23 cellular contexts compared by ENCODE assay signal in the genomic region with DNA sequence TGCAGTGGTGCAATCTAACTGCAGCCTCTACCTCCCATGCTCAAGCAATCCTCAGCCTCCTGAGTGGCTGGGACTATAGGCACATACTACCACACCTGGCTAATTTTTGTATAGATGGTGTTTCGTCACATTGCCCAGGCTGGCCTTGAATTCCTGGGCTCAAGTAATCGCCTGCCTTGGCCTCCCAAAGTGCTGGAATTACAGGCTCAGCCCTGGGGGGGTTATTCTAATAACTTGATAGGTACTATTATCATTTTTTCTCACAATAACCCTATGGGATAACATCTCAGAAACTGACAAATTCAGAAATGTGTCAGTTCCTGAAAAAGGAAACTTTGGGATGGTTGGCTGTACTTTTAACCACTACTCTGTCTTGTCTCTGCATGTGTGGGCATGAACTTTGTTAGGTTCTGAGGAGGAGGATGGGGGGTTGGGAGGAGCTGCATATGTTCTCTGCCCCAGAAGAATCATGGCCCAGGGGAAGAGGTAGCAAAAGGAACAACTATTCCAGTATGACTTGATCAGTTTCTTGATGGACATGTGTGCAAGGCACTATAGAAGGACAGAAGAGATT.
DNase-seq lines count a peak whose midpoint lies in the region; ATAC-seq and TF ChIP-seq lines count a peak whose summit lies in the region.
"Had no signal": no experiment of that assay in that cellular context is flagged by ENCODE, and none has a peak within 500 bp of the region (broad histone marks: within the 10 kb centered on the region; RNA-seq: fewer than 3 reads in every experiment).

No MANE protein-coding gene starts in this region.

- no peak overlapping the region for H2BK120ac ChIP-seq in mesendoderm (ENCODE audit: low read depth, low read length)

- H3K4ac ChIP-seq in mesendoderm (ENCODE audit: low read depth, low read length), result no peak overlapping the region

- H3K36me3 ChIP-seq in Loucy (ENCODE audit: insufficient read depth, low read length) (no peaks in the 10 kb centered on the region), mesendoderm (ENCODE audit: control insufficient read depth, insufficient read depth, low read length) (no peaks in the 10 kb centered on the region)
- H3K36me3 ChIP-seq: brain microvascular endothelial cell had no signal

- no peak overlapping the region for H2BK15ac ChIP-seq in mesendoderm (replicated peaks; ENCODE audit: low read depth)

- no peak overlapping the region for H3K56ac ChIP-seq in mesendoderm (ENCODE audit: low read length)

- no peak overlapping the region for H2AFZ ChIP-seq in Loucy (ENCODE audit: low read length)

- H3K4me2 ChIP-seq in Loucy (ENCODE audit: low read depth, low read length, poor library complexity, severe bottlenecking) (no peak overlapping the region), mesendoderm (ENCODE audit: low read length) (no peak overlapping the region)

- no peaks in the 10 kb centered on the region for H3K79me2 ChIP-seq in Loucy (ENCODE audit: insufficient read depth, low read length)
- no peaks in the 10 kb centered on the region for H3K79me2 ChIP-seq in mesendoderm (ENCODE audit: control insufficient read depth, insufficient read depth, low read length)

- no peak overlapping the region for H2AK5ac ChIP-seq in mesendoderm (ENCODE audit: low read length)

- H3K27ac Mint-ChIP-seq in chondrocyte (ENCODE audit: unreplicated experiment), result peak overlapping the region; percentile 9
- H3K27ac Mint-ChIP-seq: activated T-helper 2 cell treated with anti-CD3 and anti-CD28 coated beads, Interferon-gamma antibody, Interleukin-2, Interleukin-4, amounts not matched to agents 10 μg/mL and 5 μg/mL and 100 μg/mL, durations not matched to agents 14 hours and 24 hours and 36 hours; IgD-negative memory B cell; stimulated activated effector memory CD8-positive, alpha-beta T cell treated with anti-CD3 and anti-CD28 coated beads, Interleukin-12 subunit alpha, Interleukin-12 subunit beta, amount 100 ng/mL, for 72 hours; T-helper 1 cell treated with Interleukin-12 subunit alpha and Interleukin-12 subunit beta and Interleukin-4 antibody, amounts not matched to agents 30 μg/mL and 1 μg/mL, for 36 hours had no signal

- no peak for ATAC-seq in GM19023 (IDR thresholded peaks at IDR 0.05; ENCODE audit: unreplicated experiment)
- no peak for ATAC-seq in HG03135 (IDR thresholded peaks at IDR 0.05; ENCODE audit: unreplicated experiment)
- ATAC-seq: heart right ventricle; stimulated activated effector memory CD8-positive, alpha-beta T cell treated with anti-CD3 and anti-CD28 coated beads, Interleukin-12 subunit alpha, Interleukin-12 subunit beta, amount 100 ng/mL, for 72 hours had no signal

- no peaks in the 10 kb centered on the region for H3K27me3 ChIP-seq in Loucy (ENCODE audit: insufficient read depth, low read length, poor library complexity, severe bottlenecking)
- no peaks in the 10 kb centered on the region for H3K27me3 ChIP-seq in mesendoderm (ENCODE audit: insufficient read depth, low read length, poor library complexity)
- H3K27me3 ChIP-seq: brain microvascular endothelial cell, heart right ventricle had no signal

- no peak overlapping the region for H3K23ac ChIP-seq in mesendoderm (ENCODE audit: low read length)

- peaks cover 37% of the 10 kb centered on the region for H3K4me1 Mint-ChIP-seq in chondrocyte (ENCODE audit: low read depth)

- H3K36me3 Mint-ChIP-seq in chondrocyte (ENCODE audit: low read depth), result peaks cover 11% of the 10 kb centered on the region
- H3K36me3 Mint-ChIP-seq: stimulated activated effector memory CD8-positive, alpha-beta T cell treated with anti-CD3 and anti-CD28 coated beads, Interleukin-12 subunit alpha, Interleukin-12 subunit beta, amount 100 ng/mL, for 72 hours had no signal

- H4K20me1 ChIP-seq in Loucy (ENCODE audit: insufficient read depth, low read length, poor library complexity, severe bottlenecking), result no peaks in the 10 kb centered on the region

- WGBS in mesendoderm (ENCODE audit: extremely low coverage, insufficient coverage, low lambda C conversion rate), result no CpG with 5 or more reads among the region's 2 CpGs

- no peaks in the 10 kb centered on the region for H3K79me1 ChIP-seq in mesendoderm (ENCODE audit: low read length)

- H3K18ac ChIP-seq in mesendoderm (ENCODE audit: low read length), result peak overlapping the region; percentile 31

- H3K4me1 ChIP-seq in Loucy (ENCODE audit: insufficient read depth, low read length, poor library complexity, severe bottlenecking) (peaks cover 50% of the 10 kb centered on the region), mesendoderm (ENCODE audit: control insufficient read depth, low read depth, low read length) (peaks cover 5% of the 10 kb centered on the region)

- TF ChIP-seq CTCF in GM12865 (IDR thresholded peaks at IDR 0.05; ENCODE audit: insufficient read depth, low read depth, low read length, missing control alignments) (no peak), Loucy (conservative IDR thresholded peaks at IDR 0.05; ENCODE audit: low read length) (no peak), chondrocyte (IDR thresholded peaks at IDR 0.05) (no peak)

- no peak overlapping the region for H4K5ac ChIP-seq in mesendoderm (ENCODE audit: low read length)

- H3K27ac ChIP-seq in mesendoderm (ENCODE audit: low read depth, low read length), result no peak overlapping the region
- H3K27ac ChIP-seq: brain microvascular endothelial cell, HL-60 had no signal

- H4K8ac ChIP-seq in mesendoderm (ENCODE audit: low read depth, low read length), result no peak overlapping the region

- H3K4me3 ChIP-seq in GM12865 (ENCODE audit: low read depth, low read length), result no peak overlapping the region
- H3K4me3 ChIP-seq in Loucy (ENCODE audit: low read length, poor library complexity, severe bottlenecking), result no peak overlapping the region
- H3K4me3 ChIP-seq in mesendoderm (ENCODE audit: low read length), result no peak overlapping the region
- H3K4me3 ChIP-seq: skin epidermis had no signal

- H3F3A ChIP-seq in Loucy (ENCODE audit: low read depth), result 0 out of 2 replicates have a peak, but pooled peaks cover 5% of the 10 kb centered on the region

- peak overlapping the region; percentile 31 for H3K9ac ChIP-seq in Loucy (ENCODE audit: low read depth, low read length, poor library complexity, severe bottlenecking)
- H3K9ac ChIP-seq in mesendoderm (ENCODE audit: low read length), result no peak overlapping the region

- H3K9me2 ChIP-seq in Loucy (replicated peaks; ENCODE audit: low read depth, low read length), result no peaks in the 10 kb centered on the region

- H2BK5ac ChIP-seq in mesendoderm (ENCODE audit: low read length), result no peak overlapping the region

- H3K9me3 Mint-ChIP-seq in chondrocyte (ENCODE audit: low read depth), result peaks cover 13% of the 10 kb centered on the region
- H3K9me3 Mint-ChIP-seq: stimulated activated effector memory CD8-positive, alpha-beta T cell treated with anti-CD3 and anti-CD28 coated beads, Interleukin-12 subunit alpha, Interleukin-12 subunit beta, amount 100 ng/mL, for 72 hours had no signal

- DNase-seq in GM12865 (ENCODE audit: low read depth) (peak; percentile 14), chondrocyte (ENCODE audit: low spot score) (no peak), mesendoderm (no peak), ureter (ENCODE audit: low spot score) (no peak)
- DNase-seq in stimulated activated naive CD4-positive, alpha-beta T cell (lab: John Stamatoyannopoulos, UW), result no peak
- DNase-seq: activated CD4-positive, alpha-beta T cell treated with anti-CD3 and anti-CD28 coated beads, Interleukin-2, amount 50 U/mL, for 4 hours; activated CD8-positive, alpha-beta memory T cell treated with anti-CD3 and anti-CD28 coated beads, Interleukin-2, amount 50 U/mL, for 48 hours; cortex of kidney; heart right ventricle; MM.1S; NCI-H1436; NCI-H524; stimulated activated CD4-positive, alpha-beta T cell treated with anti-CD3 and anti-CD28 coated beads, Interleukin-1b, Interleukin-23, amount 100 ng/mL, for 48 hours had no signal

- H3K9me3 ChIP-seq in Loucy (ENCODE audit: insufficient read depth, low read depth, low read length), result peaks cover 12% of the 10 kb centered on the region; the same call in 1 of the 2 replicates

- no peaks in the 10 kb centered on the region for H3K27me3 Mint-ChIP-seq in chondrocyte (ENCODE audit: low read depth)
- H3K27me3 Mint-ChIP-seq: IgD-negative memory B cell had no signal

- H3K4me3 Mint-ChIP-seq in chondrocyte (ENCODE audit: unreplicated experiment), result no peak overlapping the region
- H3K4me3 Mint-ChIP-seq: IgD-negative memory B cell; stimulated activated effector memory CD8-positive, alpha-beta T cell treated with anti-CD3 and anti-CD28 coated beads, Interleukin-12 subunit alpha, Interleukin-12 subunit beta, amount 100 ng/mL, for 72 hours; T-helper 1 cell treated with Interleukin-12 subunit alpha and Interleukin-12 subunit beta and Interleukin-4 antibody, amounts not matched to agents 30 μg/mL and 1 μg/mL, for 36 hours had no signal
